In genomic region chr20:18416478-18416877, GRCh38 we compare ENCODE assay signal across 21 cellular contexts. TPM values are rescaled to one million over a fixed set of nuclear protein-coding genes. Genes with fewer than 3 reads are reported as not detected.
A peak's percentile ranks its signal among the peaks of the same experiment; 100 is the strongest.
DNase-seq lines count a peak whose midpoint lies in the region; ATAC-seq and TF ChIP-seq lines count a peak whose summit lies in the region.
"Had no signal": no experiment of that assay in that cellular context is flagged by ENCODE, and none has a peak within 500 bp of the region (broad histone marks: within the 10 kb centered on the region; RNA-seq: fewer than 3 reads in every experiment).

No MANE protein-coding gene starts in this region.

- H3K4me1 ChIP-seq in foreskin keratinocyte, result no peaks in the 10 kb centered on the region
- H3K4me1 ChIP-seq: Peyer's patch had no signal

- no peak overlapping the region for H3K27ac ChIP-seq in foreskin keratinocyte
- H3K27ac ChIP-seq: 22Rv1; BLaER1 treated with 17β-estradiol and CSF1 and Interleukin-3, amounts not matched to agents 10 nM and 100 nM; Peyer's patch had no signal

- H3K27me3 Mint-ChIP-seq in neural crest cell (ENCODE audit: low read depth), result no peaks in the 10 kb centered on the region

- no peaks in the 10 kb centered on the region for H3K9me3 Mint-ChIP-seq in neural crest cell
- H3K9me3 Mint-ChIP-seq: CD8-positive, alpha-beta T cell had no signal

- no peak for ATAC-seq in foreskin keratinocyte
- ATAC-seq: CD8-positive, alpha-beta T cell; K562 had no signal

- H3K27ac Mint-ChIP-seq in neural crest cell (ENCODE audit: unreplicated experiment), result peak overlapping the region; percentile 81
- H3K27ac Mint-ChIP-seq: CD8-positive, alpha-beta T cell had no signal

- TF ChIP-seq CTCF in epithelial cell of proximal tubule (conservative IDR thresholded peaks at IDR 0.05; ENCODE audit: low read depth, low read length), result no peak
- TF ChIP-seq CTCF in neural crest cell (conservative IDR thresholded peaks at IDR 0.05), result no peak
- no peak for TF ChIP-seq CTCF in foreskin keratinocyte (conservative IDR thresholded peaks at IDR 0.05)

- peak; percentile 31 for DNase-seq in NCI-H2227 treated with DMSO at 0.1 percent for 48 hours (lab: John Stamatoyannopoulos, UW)
- no peak for DNase-seq in NCI-H2227 (lab: John Stamatoyannopoulos, UW; ENCODE audit: unreplicated experiment)
- peak; percentile 22 for DNase-seq in epithelial cell of proximal tubule (ENCODE audit: low read depth)
- DNase-seq in neural crest cell (ENCODE audit: low read depth, low spot score), result no peak
- DNase-seq in GM03348 (ENCODE audit: low spot score), result no peak
- no peak for DNase-seq in SW 1271 (lab: John Stamatoyannopoulos, UW)
- DNase-seq in foreskin keratinocyte, result no peak
- no peak for DNase-seq in MV-4-11 (lab: John Stamatoyannopoulos, UW)
- DNase-seq: ACHN; CD8-positive, alpha-beta T cell; GOT3; MM.1S; NCI-H1092; NCI-H146; NCI-H2029; NCI-H345; NCI-H524 treated with DMSO at 0.1 percent for 48 hours; Peyer's patch had no signal

- H3K4me3 ChIP-seq in epithelial cell of proximal tubule (ENCODE audit: low read depth, low read length), result no peak overlapping the region
- H3K4me3 ChIP-seq: BLaER1 treated with 17β-estradiol and CSF1 and Interleukin-3, amounts not matched to agents 10 nM and 100 nM; K562; Peyer's patch had no signal

- peaks cover 3% of the 10 kb centered on the region for H3K36me3 Mint-ChIP-seq in neural crest cell (ENCODE audit: low read depth)
- H3K36me3 Mint-ChIP-seq: CD8-positive, alpha-beta T cell had no signal

- H3K4me1 Mint-ChIP-seq in neural crest cell, result peaks cover 42% of the 10 kb centered on the region

- H3K4me3 Mint-ChIP-seq in neural crest cell, result peak overlapping the region; percentile 7
- H3K4me3 Mint-ChIP-seq: CD8-positive, alpha-beta T cell had no signal

- H3K27me3 ChIP-seq in foreskin keratinocyte, result no peaks in the 10 kb centered on the region
- H3K27me3 ChIP-seq: BLaER1 treated with 17β-estradiol and CSF1 and Interleukin-3, amounts not matched to agents 10 nM and 100 nM; Peyer's patch had no signal

RNA-seq across cellular contexts. Expression of gene DZANK1, which starts 50.4 kb away (rescaled TPM):
- total RNA-seq in epithelial cell of proximal tubule (1.3 and 1.4 TPM in 2 replicates), neural crest cell (7.5 and 8.0 TPM in 2 replicates), foreskin keratinocyte (1.8 and 2.0 TPM in 2 replicates)
- 1.2 and 1.4 TPM in 2 replicates for polyA plus RNA-seq in foreskin keratinocyte

RNA-seq across cellular contexts. Expression of gene POLR3F, which starts 50.7 kb away (rescaled TPM):
- 6.8 and 22.7 TPM in 2 replicates for total RNA-seq in epithelial cell of proximal tubule
- 12.9 and 14.1 TPM in 2 replicates for total RNA-seq in neural crest cell
- total RNA-seq in foreskin keratinocyte, result 12.4 and 13.1 TPM in 2 replicates
- polyA plus RNA-seq in foreskin keratinocyte, result 7.0 and 8.9 TPM in 2 replicates

Comparison
In these comparisons a context has a peak if more than half of its experiments do, and no peak if none do; other contexts are left out.
1. DNase-seq: peak in NCI-H2227 treated with DMSO at 0.1 percent for 48 hours (single experiment) and epithelial cell of proximal tubule (single experiment); none in NCI-H2227 (single experiment), neural crest cell (single experiment), GM03348 (single experiment), SW 1271 (0 of 2), foreskin keratinocyte (0 of 2) and MV-4-11 (single experiment).